In genomic region chr2:33372940-33373553, GRCh38 we compare ENCODE assay signal across 8 cellular contexts.
DNase-seq lines count a peak whose midpoint lies in the region; ATAC-seq and TF ChIP-seq lines count a peak whose summit lies in the region.

No MANE protein-coding gene starts in this region.

- H3K79me2 ChIP-seq in ACC112 (ENCODE audit: control insufficient read depth, insufficient read depth, low read length, unreplicated experiment) (no peaks in the 10 kb centered on the region), fibroblast of lung (ENCODE audit: control insufficient read depth, insufficient read depth, low read length) (no peaks in the 10 kb centered on the region), trophoblast cell (ENCODE audit: control insufficient read depth, insufficient read depth, low read length, poor library complexity) (no peaks in the 10 kb centered on the region)

- no peaks in the 10 kb centered on the region for H3K9me3 ChIP-seq in RWPE2 (ENCODE audit: severe bottlenecking)
- no peaks in the 10 kb centered on the region for H3K9me3 ChIP-seq in fibroblast of lung (ENCODE audit: control insufficient read depth, insufficient read depth, low read depth, low read length)
- no peaks in the 10 kb centered on the region for H3K9me3 ChIP-seq in trophoblast cell (ENCODE audit: insufficient read depth, low read depth, low read length)

- WGBS in trophoblast cell (ENCODE audit: extremely low coverage, insufficient coverage, insufficient read length) = no CpG with 5 or more reads among the region's 5 CpGs

- no peak overlapping the region for H2AFZ ChIP-seq in ACC112 (ENCODE audit: low read length, unreplicated experiment)
- no peak overlapping the region for H2AFZ ChIP-seq in fibroblast of lung (ENCODE audit: low read length)
- no peak overlapping the region for H2AFZ ChIP-seq in trophoblast cell (ENCODE audit: insufficient read depth, low read length, poor library complexity)

- H3K27ac ChIP-seq in ACC112 (ENCODE audit: low read depth, low read length) (peak overlapping the region; percentile 19; the same call in 1 of the 2 replicates), RWPE2 (ENCODE audit: poor library complexity, severe bottlenecking) (no peak overlapping the region), fibroblast of lung (ENCODE audit: insufficient read depth, low read length) (no peak overlapping the region), trophoblast cell (ENCODE audit: low read depth, low read length) (no peak overlapping the region)

- H3K14ac ChIP-seq in trophoblast cell (ENCODE audit: low read length) = no peak overlapping the region

- H3K4me3 ChIP-seq in ACC112 (ENCODE audit: low read depth, low read length) = no peak overlapping the region
- no peak overlapping the region for H3K4me3 ChIP-seq in RWPE2 (ENCODE audit: severe bottlenecking)
- no peak overlapping the region for H3K4me3 ChIP-seq in fibroblast of lung (replicated peaks in 1 of 4; ENCODE audit: control extremely low read depth in 1 of 4, insufficient read depth in 1 of 4, low read depth in 3 of 4, low read length in 4 of 4)
- H3K4me3 ChIP-seq in trophoblast cell (ENCODE audit: low read depth, low read length) = no peak overlapping the region

- H3K36me3 ChIP-seq in ACC112 (ENCODE audit: insufficient read depth, low read length) = no peaks in the 10 kb centered on the region
- no peaks in the 10 kb centered on the region for H3K36me3 ChIP-seq in RWPE2 (ENCODE audit: low read depth)
- peaks cover 1% of the 10 kb centered on the region for H3K36me3 ChIP-seq in fibroblast of lung (ENCODE audit: control insufficient read depth, insufficient read depth, low read length)
- H3K36me3 ChIP-seq in trophoblast cell (ENCODE audit: control insufficient read depth in 1 of 2, insufficient read depth in 2 of 2, low read length in 2 of 2) = no peaks in the 10 kb centered on the region

- H3K4me2 ChIP-seq in fibroblast of lung (ENCODE audit: extremely low read depth, insufficient read depth, low read length) (no peak overlapping the region), trophoblast cell (ENCODE audit: low read length) (no peak overlapping the region)

- H2BK5ac ChIP-seq in trophoblast cell (ENCODE audit: low read depth, low read length, poor library complexity) = no peak overlapping the region

- H3K79me1 ChIP-seq in trophoblast cell (ENCODE audit: low read length) = no peaks in the 10 kb centered on the region

- in situ Hi-C loops in KBM-7 (cut with MboI; ENCODE audit: low pct_unique_long_range_greater_than_20kb, low sequenced_read_pairs) = no loop called here

- H2AK5ac ChIP-seq in trophoblast cell (ENCODE audit: low read length) = no peak overlapping the region

- H3K27me3 ChIP-seq in ACC112 (ENCODE audit: insufficient read depth, low read length) (no peaks in the 10 kb centered on the region), RWPE2 (ENCODE audit: insufficient read depth, poor library complexity, severe bottlenecking) (no peaks in the 10 kb centered on the region), fibroblast of lung (ENCODE audit: control insufficient read depth, insufficient read depth, low read length) (no peaks in the 10 kb centered on the region), trophoblast cell (ENCODE audit: insufficient read depth, low read length) (no peaks in the 10 kb centered on the region)

- H2BK12ac ChIP-seq in trophoblast cell (ENCODE audit: low read length) = no peak overlapping the region

- DNase-seq in ELR (ENCODE audit: low read depth) (peak; percentile 48), KBM-7 (peak; percentile 51), RWPE2 (ENCODE audit: low spot score) (no peak), fibroblast of lung (ENCODE audit: low read depth in 2 of 2) (peak in 1 of 2 donors; percentile 32), trophoblast cell (peak; percentile 25 to 83), cerebellar nuclear complex (lab: John Stamatoyannopoulos, UW) (no peak), cortex of kidney (lab: John Stamatoyannopoulos, UW) (no peak)

- H4K20me1 ChIP-seq in fibroblast of lung (ENCODE audit: control insufficient read depth, extremely low read depth, insufficient read depth, low read length) = no peaks in the 10 kb centered on the region

- H3K4ac ChIP-seq in trophoblast cell (ENCODE audit: low read depth, low read length) = no peak overlapping the region

- H3K4me1 ChIP-seq in ACC112 (ENCODE audit: control insufficient read depth, insufficient read depth, low read length, unreplicated experiment) = peaks cover 22% of the 10 kb centered on the region
- peaks cover 4% of the 10 kb centered on the region for H3K4me1 ChIP-seq in RWPE2 (ENCODE audit: insufficient read depth, poor library complexity, severe bottlenecking)
- H3K4me1 ChIP-seq in fibroblast of lung (ENCODE audit: control insufficient read depth, extremely low read depth, insufficient read depth, low read length) = peaks cover 2% of the 10 kb centered on the region
- H3K4me1 ChIP-seq in trophoblast cell (ENCODE audit: control insufficient read depth in 1 of 2, insufficient read depth in 2 of 2, low read length in 2 of 2) = peaks cover 0 to 2% of the 10 kb centered on the region in 2 experiments

- H4K91ac ChIP-seq in trophoblast cell (ENCODE audit: low read depth, low read length) = no peak overlapping the region

- ATAC-seq in RWPE2 (ENCODE audit: low read depth) = no peak

- TF ChIP-seq CTCF in RWPE2 (IDR thresholded peaks at IDR 0.05; ENCODE audit: poor library complexity, severe bottlenecking) (peak; percentile 93), fibroblast of lung (conservative IDR thresholded peaks at IDR 0.05 in 1 of 2, IDR thresholded peaks at IDR 0.05 in 1 of 2; ENCODE audit: low read depth in 1 of 2, low read length in 2 of 2) (peak; percentile 47 to 70)

- H3K9ac ChIP-seq in fibroblast of lung (ENCODE audit: insufficient read depth, low read length) (no peak overlapping the region), trophoblast cell (ENCODE audit: low read length) (no peak overlapping the region)

- no peak overlapping the region for H4K8ac ChIP-seq in trophoblast cell (ENCODE audit: low read depth, low read length)

- H4K12ac ChIP-seq in trophoblast cell (ENCODE audit: low read depth, low read length) = no peak overlapping the region

- no peak overlapping the region for H2BK120ac ChIP-seq in trophoblast cell (ENCODE audit: insufficient read depth, low read length, poor library complexity)

- no peak overlapping the region for H3K18ac ChIP-seq in trophoblast cell (ENCODE audit: low read length)

- H3K23ac ChIP-seq in trophoblast cell (ENCODE audit: low read length) = no peak overlapping the region

Comparison
In these comparisons a context has a peak if more than half of its experiments do, and no peak if none do; other contexts are left out.
1. DNase-seq: peak in ELR (single experiment), KBM-7 (single experiment) and trophoblast cell (2 of 2); none in RWPE2 (single experiment), cerebellar nuclear complex (0 of 2) and cortex of kidney (single experiment).